In genomic region chr1:29697391-29697780, GRCh38 we compare ENCODE assay signal across 13 cellular contexts.
"Had no signal": no experiment of that assay in that cellular context is flagged by ENCODE, and none has a peak within 500 bp of the region (broad histone marks: within the 10 kb centered on the region; RNA-seq: fewer than 3 reads in every experiment).

No MANE protein-coding gene starts in this region.

- H3K4me1 ChIP-seq: heart left ventricle, pancreas, psoas muscle, spleen, tibial artery had no signal

- H3K27me3 ChIP-seq: pancreas had no signal

- H3K4me3 Mint-ChIP-seq: naive thymus-derived CD8-positive, alpha-beta T cell; stimulated activated memory B cell treated with anti-CD40 and anti-IgM and Interleukin-4, amounts not matched to agents 10 μg/mL and 1 μg/mL and 100 μg/mL, for 72 hours; stimulated activated naive CD8-positive, alpha-beta T cell treated with anti-CD3 and anti-CD28 coated beads, Interleukin-15, Interleukin-2, amounts not matched to agents 100 ng/mL and 50 ng/mL, for 24 hours had no signal

- H3K4me3 ChIP-seq: heart left ventricle, pancreas, psoas muscle, spleen, tibial artery had no signal

- H3K9me3 Mint-ChIP-seq: stimulated activated naive CD8-positive, alpha-beta T cell treated with anti-CD3 and anti-CD28 coated beads, Interleukin-15, Interleukin-2, amounts not matched to agents 100 ng/mL and 50 ng/mL, for 24 hours had no signal

- H3K27ac Mint-ChIP-seq: naive thymus-derived CD8-positive, alpha-beta T cell; stimulated activated memory B cell treated with anti-CD40 and anti-IgM and Interleukin-4, amounts not matched to agents 10 μg/mL and 1 μg/mL and 100 μg/mL, for 72 hours; stimulated activated naive CD8-positive, alpha-beta T cell treated with anti-CD3 and anti-CD28 coated beads, Interleukin-15, Interleukin-2, amounts not matched to agents 100 ng/mL and 50 ng/mL, for 24 hours had no signal

- H3K27ac ChIP-seq: heart left ventricle, pancreas, psoas muscle, spleen, tibial artery had no signal

- H3K9me3 ChIP-seq: pancreas, psoas muscle had no signal

- ATAC-seq: naive thymus-derived CD8-positive, alpha-beta T cell had no signal

- H3K36me3 Mint-ChIP-seq: naive thymus-derived CD8-positive, alpha-beta T cell; stimulated activated memory B cell treated with anti-CD40 and anti-IgM and Interleukin-4, amounts not matched to agents 10 μg/mL and 1 μg/mL and 100 μg/mL, for 72 hours had no signal

- H3K36me3 ChIP-seq: heart left ventricle, pancreas, spleen, tibial artery had no signal

- DNase-seq: effector memory CD4-positive, alpha-beta T cell; heart left ventricle; hippocampal formation; pancreas; spleen; stimulated activated CD4-positive, alpha-beta T cell treated with anti-CD3 and anti-CD28 coated beads, Interleukin-15, amount 100 ng/mL, for 24 hours; stimulated activated CD4-positive, alpha-beta T cell treated with anti-CD3 and anti-CD28 coated beads, Interleukin-1b, Interleukin-23, amount 100 ng/mL, for 48 hours; stimulated activated CD4-positive, alpha-beta T cell treated with anti-CD3 and anti-CD28 coated beads, Interleukin-4, amount 100 ng/mL, for 24 hours; tibial artery had no signal
